12 cellular contexts compared by ENCODE assay signal in the genomic region with DNA sequence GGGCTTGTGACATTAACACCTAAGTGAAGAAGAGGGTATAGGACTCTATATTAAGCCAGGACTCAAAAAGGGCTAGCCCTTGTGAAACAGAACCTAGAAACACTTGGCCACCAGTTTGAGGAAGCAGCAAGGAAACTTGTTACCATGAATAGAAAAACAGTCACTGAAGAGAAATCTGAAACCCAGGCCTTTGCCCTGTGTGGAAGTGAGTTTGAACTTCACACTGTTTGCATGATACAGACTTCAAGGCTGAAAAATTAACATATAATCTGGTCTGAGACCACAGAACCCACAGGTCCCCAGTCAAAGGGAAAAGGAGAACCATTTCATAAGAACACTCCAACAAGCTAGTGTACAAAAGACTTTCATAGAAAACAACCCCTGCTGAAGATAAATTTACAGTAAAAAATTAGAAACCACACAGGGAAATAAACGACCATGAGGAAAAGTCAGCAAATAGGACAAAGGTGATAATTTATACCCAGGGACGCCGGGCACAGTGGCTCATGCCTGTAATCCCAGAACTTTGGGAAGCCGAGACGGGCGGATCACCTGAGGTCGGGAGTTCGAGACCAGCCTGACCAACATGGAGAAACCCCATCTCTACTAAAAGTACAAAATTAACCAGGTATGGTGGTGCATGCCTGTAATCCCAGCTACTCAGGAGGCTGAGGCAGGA.
DNase-seq lines count a peak whose midpoint lies in the region; ATAC-seq and TF ChIP-seq lines count a peak whose summit lies in the region.
"Had no signal": no experiment of that assay in that cellular context is flagged by ENCODE, and none has a peak within 500 bp of the region (broad histone marks: within the 10 kb centered on the region; RNA-seq: fewer than 3 reads in every experiment).

No MANE protein-coding gene starts in this region.

- no peaks in the 10 kb centered on the region for H3K27me3 ChIP-seq in upper lobe of right lung
- H3K27me3 ChIP-seq: hepatocyte had no signal

- H3K9me3 ChIP-seq in upper lobe of right lung, result no peaks in the 10 kb centered on the region

- no peaks in the 10 kb centered on the region for H3K4me1 ChIP-seq in upper lobe of right lung

- intact Hi-C loops in upper lobe of right lung (cut with DNase I), result no loop called here

- ATAC-seq in GM18508 (IDR thresholded peaks at IDR 0.05; ENCODE audit: insufficient read depth, unreplicated experiment) (peak; percentile 84), GM21529 (IDR thresholded peaks at IDR 0.05; ENCODE audit: unreplicated experiment) (peak; percentile 90), HG03432 (IDR thresholded peaks at IDR 0.05; ENCODE audit: unreplicated experiment) (peak; percentile 92), upper lobe of right lung (no peak)
- ATAC-seq: activated T-cell treated with anti-CD3 and anti-CD28 coated beads, Interleukin-2, amount 50 U/mL, for 72 hours had no signal

- no peaks in the 10 kb centered on the region for H3K36me3 ChIP-seq in upper lobe of right lung

- no peak overlapping the region for H3K27ac ChIP-seq in upper lobe of right lung
- H3K27ac ChIP-seq: hepatocyte had no signal

- H3K4me3 ChIP-seq in upper lobe of right lung, result no peak overlapping the region
- H3K4me3 ChIP-seq: hepatocyte had no signal

- DNase-seq in SKM-1 treated with dmso at 0.1 percent for 144 hours (lab: John Stamatoyannopoulos, UW; ENCODE audit: unreplicated experiment), result peak; percentile 84
- no peak for DNase-seq in DMS 273 (lab: John Stamatoyannopoulos, UW; ENCODE audit: unreplicated experiment)
- DNase-seq in upper lobe of right lung, result no peak
- no peak for DNase-seq in medulla oblongata (ENCODE audit: extremely low spot score)
- no peak for DNase-seq in stimulated activated CD4-positive, alpha-beta T cell treated with anti-CD3 and anti-CD28 coated beads, Interleukin-1b, Interleukin-23, amount 100 ng/mL, for 48 hours
- DNase-seq: activated T-cell treated with anti-CD3 and anti-CD28 coated beads, Interleukin-2, amount 50 U/mL, for 72 hours; NCI-H2029; stimulated activated CD4-positive, alpha-beta T cell treated with anti-CD3 and anti-CD28 coated beads, Interleukin-2, amount 100 ng/mL, for 48 hours had no signal

- TF ChIP-seq CTCF in upper lobe of right lung (IDR thresholded peaks at IDR 0.05), result no peak
